In genomic region chr9:16147726-16148125, GRCh38 we compare ENCODE assay signal across 1 cellular context.
TF ChIP-seq lines count a peak whose summit lies in the region.

No MANE protein-coding gene starts in this region.

TF ChIP-seq in GM23338, 12 proteins besides CTCF, POLR2A, EP300 and RAD21 (continued from another document):
- no peak for TF ChIP-seq ZNF462 (CRISPR knock-in tag; IDR thresholded peaks at IDR 0.05)
- no peak for TF ChIP-seq EZH2 (IDR thresholded peaks at IDR 0.05; ENCODE audit: low read depth, unreplicated experiment)
- TF ChIP-seq ZNF114 (CRISPR knock-in tag; IDR thresholded peaks at IDR 0.05) = no peak
- no peak for TF ChIP-seq REST (IDR thresholded peaks at IDR 0.05; ENCODE audit: unreplicated experiment)
- TF ChIP-seq EZH2phosphoT487 (IDR thresholded peaks at IDR 0.05; ENCODE audit: unreplicated experiment) = no peak
- no peak for TF ChIP-seq NANOG (IDR thresholded peaks at IDR 0.05; ENCODE audit: borderline replicate concordance)
- no peak for TF ChIP-seq STAT1 (IDR thresholded peaks at IDR 0.05; ENCODE audit: unreplicated experiment)
- no peak for TF ChIP-seq ZNF331 (CRISPR knock-in tag; IDR thresholded peaks at IDR 0.05; ENCODE audit: low read depth)
- no peak for TF ChIP-seq ETS1 (IDR thresholded peaks at IDR 0.05)
- TF ChIP-seq POLR2AphosphoS5 (IDR thresholded peaks at IDR 0.05; ENCODE audit: low read depth) = no peak
